Comparison of ENCODE assay signal across 1 cellular context in genomic region chr2:99825630-99826029, GRCh38.
TF ChIP-seq lines count a peak whose summit lies in the region.

No MANE protein-coding gene starts in this region.

TF ChIP-seq in SK-N-SH, 30 proteins besides CTCF, POLR2A, EP300 and RAD21 (continued from another document):
- TF ChIP-seq SIN3A (IDR thresholded peaks at IDR 0.05; ENCODE audit: borderline replicate concordance, low read depth, low read length) (no peak), USF2 (IDR thresholded peaks at IDR 0.05; ENCODE audit: borderline replicate concordance, low read depth, low read length) (no peak), CHD2 (IDR thresholded peaks at IDR 0.05; ENCODE audit: low read length, partially characterized antibody) (no peak), TCF12 (IDR thresholded peaks at IDR 0.05) (no peak), RXRA (IDR thresholded peaks at IDR 0.05; ENCODE audit: borderline replicate concordance, low read depth) (no peak), FOXM1 (IDR thresholded peaks at IDR 0.05; ENCODE audit: low read depth) (no peak), NRF1 (IDR thresholded peaks at IDR 0.05; ENCODE audit: low read depth, low read length) (no peak), POLR2AphosphoS5 (IDR thresholded peaks at IDR 0.05; ENCODE audit: low read depth, low read length) (no peak), MEF2A (IDR thresholded peaks at IDR 0.05; ENCODE audit: borderline replicate concordance, low read depth) (no peak), RFX5 (IDR thresholded peaks at IDR 0.05; ENCODE audit: low read length) (no peak), RCOR1 (IDR thresholded peaks at IDR 0.05; ENCODE audit: low read length) (no peak)
